Comparison of ENCODE assay signal across 9 cellular contexts in the genomic region with DNA sequence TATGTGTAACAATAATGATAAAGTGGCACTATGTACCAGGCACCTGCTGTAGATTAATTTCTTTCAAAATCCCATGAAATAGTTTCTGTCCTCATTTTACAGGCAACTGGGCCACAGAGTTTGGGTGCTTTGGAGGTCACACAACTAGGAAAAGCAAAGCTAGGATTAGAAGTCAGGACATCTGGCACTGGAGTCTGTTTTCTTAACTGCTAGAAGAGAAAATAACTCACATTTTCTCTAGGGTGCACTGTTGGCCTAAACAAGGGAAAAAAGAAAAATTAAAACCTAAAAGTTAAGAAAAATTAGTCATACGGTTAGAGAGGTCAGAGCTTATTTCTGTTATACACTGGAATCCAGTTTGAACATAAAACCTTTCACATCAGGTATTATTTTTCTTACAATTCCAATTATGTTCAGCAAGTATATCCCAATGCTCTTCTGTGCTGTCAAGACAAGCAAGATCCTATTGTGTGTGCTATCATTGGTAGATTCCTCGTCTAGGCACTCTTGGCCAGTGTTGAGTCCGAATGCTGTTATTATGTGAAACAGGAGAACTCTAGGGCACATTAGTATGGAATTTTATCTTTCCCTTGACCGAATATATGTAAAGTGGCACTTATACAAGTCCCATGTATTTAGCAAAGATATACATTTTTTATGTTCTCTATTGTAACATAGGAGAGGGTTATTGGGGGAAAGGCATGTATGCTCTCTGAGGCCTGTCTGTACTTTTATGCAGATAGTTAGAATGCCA.
DNase-seq lines count a peak whose midpoint lies in the region; ATAC-seq and TF ChIP-seq lines count a peak whose summit lies in the region.
"Had no signal": no experiment of that assay in that cellular context is flagged by ENCODE, and none has a peak within 500 bp of the region (broad histone marks: within the 10 kb centered on the region; RNA-seq: fewer than 3 reads in every experiment).

No MANE protein-coding gene starts in this region.

- peaks cover 23% of the 10 kb centered on the region for H3K36me3 ChIP-seq in SK-N-MC (ENCODE audit: insufficient read depth, low read length)

- H3K4me3 ChIP-seq in GM12864 (ENCODE audit: low read depth, low read length): peak overlapping the region; percentile 66; the same call in 1 of the 2 replicates
- H3K4me3 ChIP-seq in SK-N-MC: peak overlapping the region; percentile 98
- no peak overlapping the region for H3K4me3 ChIP-seq in foreskin fibroblast (ENCODE audit: low read depth in 1 of 2, low read length in 2 of 2)

- in situ Hi-C loops in ACHN (cut with HindIII; ENCODE audit: low pct_ligation_motif_present, low pct_unique_long_range_greater_than_20kb, low sequenced_read_pairs): no loop called here

- no peak overlapping the region for H3K27ac ChIP-seq in SK-N-MC

- no peaks in the 10 kb centered on the region for H3K9me3 ChIP-seq in SK-N-MC (ENCODE audit: low read depth, low read length)

- TF ChIP-seq CTCF in GM12864 (IDR thresholded peaks at IDR 0.05; ENCODE audit: low read depth, low read length, missing control alignments) (peak; percentile 5), foreskin fibroblast (IDR thresholded peaks at IDR 0.05; ENCODE audit: low read depth, low read length) (no peak)

- peak overlapping the region; percentile 98 for H3K9ac ChIP-seq in SK-N-MC (ENCODE audit: insufficient read length)

- peak; percentile 15 for DNase-seq in ACHN
- DNase-seq in GM12864 (ENCODE audit: low read depth): no peak
- DNase-seq in SK-N-MC (ENCODE audit: low read depth, low spot score): no peak
- peak; percentile 17 to 60 for DNase-seq in foreskin fibroblast
- no peak for DNase-seq in NCI-H146 treated with DMSO at 0.1 percent for 48 hours (lab: John Stamatoyannopoulos, UW; ENCODE audit: unreplicated experiment)
- no peak for DNase-seq in central memory CD4-positive, alpha-beta T cell
- DNase-seq in UCSD-AML1 (lab: John Stamatoyannopoulos, UW; ENCODE audit: unreplicated experiment): no peak
- DNase-seq: stimulated activated CD4-positive, alpha-beta T cell treated with anti-CD3 and anti-CD28 coated beads, Interleukin-2, amount 100 ng/mL, for 24 hours had no signal

- ATAC-seq in HG03175 (IDR thresholded peaks at IDR 0.05; ENCODE audit: unreplicated experiment): no peak

Comparison
In these comparisons a context has a peak if more than half of its experiments do, and no peak if none do; other contexts are left out.
1. DNase-seq: peak in ACHN (single experiment) and foreskin fibroblast (2 of 2); none in GM12864 (single experiment), SK-N-MC (single experiment), NCI-H146 treated with DMSO at 0.1 percent for 48 hours (single experiment), central memory CD4-positive, alpha-beta T cell (single experiment) and UCSD-AML1 (single experiment).
2. H3K4me3 ChIP-seq: peak in GM12864 (single experiment) and SK-N-MC (single experiment); none in foreskin fibroblast (0 of 2).